18 cellular contexts compared by ENCODE assay signal in genomic region chr5:49953-50544, GRCh38. TPM values are rescaled to one million over a fixed set of nuclear protein-coding genes. Genes with fewer than 3 reads are reported as not detected.
DNase-seq lines count a peak whose midpoint lies in the region; ATAC-seq, FAIRE-seq and TF ChIP-seq lines count a peak whose summit lies in the region.
"Had no signal": no experiment of that assay in that cellular context is flagged by ENCODE, and none has a peak within 500 bp of the region (broad histone marks: within the 10 kb centered on the region; RNA-seq: fewer than 3 reads in every experiment).

No MANE protein-coding gene starts in this region.

- H3K4me1 ChIP-seq in HEK293 (ENCODE audit: control insufficient read depth, insufficient read depth, low read length) (no peaks in the 10 kb centered on the region), H1 (replicated peaks in 1 of 4; ENCODE audit: control insufficient read depth in 3 of 4, insufficient read depth in 4 of 4, low read length in 3 of 4) (peaks cover 0 to 12% (median 2%) of the 10 kb centered on the region in 4 experiments; a peak in 5 of 7 replicates), upper lobe of right lung (no peaks in the 10 kb centered on the region)

- H3K9ac ChIP-seq in H1 (replicated peaks in 1 of 4; ENCODE audit: extremely low read depth in 1 of 4, low read depth in 3 of 4, low read length in 3 of 4), result no peak overlapping the region

- TF ChIP-seq RAD21 in H1 (IDR thresholded peaks at IDR 0.05 in 1 of 2, conservative IDR thresholded peaks at IDR 0.05 in 1 of 2; ENCODE audit: low read depth in 2 of 2, low read length in 2 of 2), result no peak

- H3K4me3 Mint-ChIP-seq in stimulated activated memory B cell treated with anti-CD40 and anti-IgM and Interleukin-4, amounts not matched to agents 10 μg/mL and 1 μg/mL and 100 μg/mL, for 72 hours, result no peak overlapping the region
- H3K4me3 Mint-ChIP-seq in activated T-helper 2 cell treated with anti-CD3 and anti-CD28 coated beads, Interferon-gamma antibody, Interleukin-2, Interleukin-4, amounts not matched to agents 10 μg/mL and 5 μg/mL and 100 μg/mL, durations not matched to agents 14 hours and 24 hours and 36 hours (ENCODE audit: low read depth), result no peak overlapping the region
- H3K4me3 Mint-ChIP-seq: CD4-positive, alpha-beta memory T cell had no signal

- H3K56ac ChIP-seq in H1 (replicated peaks; ENCODE audit: insufficient read length, low read depth, low read length), result no peak overlapping the region

- peaks cover 22 to 62% (median 49%) of the 10 kb centered on the region in 4 experiments for H3K27me3 ChIP-seq in H1 (replicated peaks in 1 of 4; ENCODE audit: control insufficient read depth in 3 of 4, extremely low read depth in 1 of 4, insufficient read depth in 3 of 4, low read length in 3 of 4)
- H3K27me3 ChIP-seq in upper lobe of right lung, result peaks cover 36% of the 10 kb centered on the region

- H2AK5ac ChIP-seq in H1 (ENCODE audit: low read depth, low read length), result no peak overlapping the region

- peaks cover 26% of the 10 kb centered on the region; the same call in 1 of the 2 replicates for H3K23me2 ChIP-seq in H1 (ENCODE audit: low read depth, low read length)

- H3K9me3 Mint-ChIP-seq in stimulated activated memory B cell treated with anti-CD40 and anti-IgM and Interleukin-4, amounts not matched to agents 10 μg/mL and 1 μg/mL and 100 μg/mL, for 72 hours, result peaks cover 12% of the 10 kb centered on the region
- H3K9me3 Mint-ChIP-seq in activated T-helper 2 cell treated with anti-CD3 and anti-CD28 coated beads, Interferon-gamma antibody, Interleukin-2, Interleukin-4, amounts not matched to agents 10 μg/mL and 5 μg/mL and 100 μg/mL, durations not matched to agents 14 hours and 24 hours and 36 hours, result no peaks in the 10 kb centered on the region

- POLR2A ChIA-PET in HEK293 (lab: Yijun Ruan, JAX), result no interaction called here
- POLR2A ChIA-PET in H1 (lab: Charles Lee; ENCODE audit: partially characterized antibody), result interaction anchor here (1.4 kb wide), 1 partner anchor 120 kb away, joined by 3 read pairs; no protein-coding TSS in a partner anchor

- no peak overlapping the region for H4K91ac ChIP-seq in H1 (replicated peaks; ENCODE audit: insufficient read length, low read length)

- no peak overlapping the region for H3K27ac Mint-ChIP-seq in stimulated activated memory B cell treated with anti-CD40 and anti-IgM and Interleukin-4, amounts not matched to agents 10 μg/mL and 1 μg/mL and 100 μg/mL, for 72 hours
- H3K27ac Mint-ChIP-seq in activated T-helper 2 cell treated with anti-CD3 and anti-CD28 coated beads, Interferon-gamma antibody, Interleukin-2, Interleukin-4, amounts not matched to agents 10 μg/mL and 5 μg/mL and 100 μg/mL, durations not matched to agents 14 hours and 24 hours and 36 hours, result no peak overlapping the region
- H3K27ac Mint-ChIP-seq: CD4-positive, alpha-beta memory T cell had no signal

- no peak overlapping the region for H2BK12ac ChIP-seq in H1 (ENCODE audit: low read depth, low read length)

- H3K4me1 Mint-ChIP-seq in stimulated activated memory B cell treated with anti-CD40 and anti-IgM and Interleukin-4, amounts not matched to agents 10 μg/mL and 1 μg/mL and 100 μg/mL, for 72 hours, result no peaks in the 10 kb centered on the region
- no peaks in the 10 kb centered on the region for H3K4me1 Mint-ChIP-seq in activated T-helper 2 cell treated with anti-CD3 and anti-CD28 coated beads, Interferon-gamma antibody, Interleukin-2, Interleukin-4, amounts not matched to agents 10 μg/mL and 5 μg/mL and 100 μg/mL, durations not matched to agents 14 hours and 24 hours and 36 hours (ENCODE audit: low read depth)
- H3K4me1 Mint-ChIP-seq: CD4-positive, alpha-beta memory T cell had no signal

- H3K4me3 ChIP-seq in HEK293 (ENCODE audit: low read depth, low read length) (no peak overlapping the region), H1 (ENCODE audit: extremely low read depth in 1 of 4, insufficient read depth in 2 of 4, low read depth in 3 of 4, low read length in 4 of 4) (peak overlapping the region in 1 of 4 experiments; percentile 56; a peak in 1 of 8 replicates), upper lobe of right lung (no peak overlapping the region)
- H3K4me3 ChIP-seq: GM12878 had no signal

- 77 to 100% methylated on average over 5 to 7 of the region's 8 CpGs for WGBS in H1 (ENCODE audit: extremely low coverage in 1 of 2, insufficient coverage in 1 of 2, insufficient read length in 1 of 2, insufficient replicate concordance in 2 of 2, low coverage in 1 of 2, low lambda C conversion rate in 2 of 2, missing lambda C conversion rate in 1 of 2), 2 experiments

- intact Hi-C loops in activated T-helper 2 cell treated with anti-CD3 and anti-CD28 coated beads, Interferon-gamma antibody, Interleukin-2, Interleukin-4, amounts not matched to agents 10 μg/mL and 5 μg/mL and 100 μg/mL, durations not matched to agents 14 hours and 24 hours and 36 hours (cut with micrococcal nuclease), result no loop called here
- intact Hi-C loops in upper lobe of right lung (cut with DNase I), result no loop called here

- CTCF ChIA-PET in HEK293 (lab: Yijun Ruan, JAX), result no interaction called here
- CTCF ChIA-PET in H1 (lab: Charles Lee; ENCODE audit: partially characterized antibody), result no interaction called here

- no peak overlapping the region for H2BK5ac ChIP-seq in H1 (ENCODE audit: low read depth, low read length)

- H4K8ac ChIP-seq in H1 (ENCODE audit: extremely low read depth, insufficient read depth, low read length), result no peak overlapping the region

- in situ Hi-C loops in GM13977 (cut with MboI; ENCODE audit: low pct_unique_long_range_greater_than_20kb, low sequenced_read_pairs, unreplicated experiment), result no loop called here

- H3K79me2 ChIP-seq in H1 (ENCODE audit: control insufficient read depth in 1 of 2, insufficient read depth in 2 of 2, low read length in 2 of 2), result no peaks in the 10 kb centered on the region

- H2BK20ac ChIP-seq in H1 (ENCODE audit: low read length), result no peak overlapping the region

- TF ChIP-seq POLR2A in H1 (IDR thresholded peaks at IDR 0.05; ENCODE audit: control extremely low read depth in 1 of 2, low read depth in 2 of 2, low read length in 2 of 2), result no peak

- H3K18ac ChIP-seq in H1 (ENCODE audit: extremely low read depth, low read length), result no peak overlapping the region

- peak overlapping the region; percentile 67 to 83; a peak in 1 of 4 replicates for H3K4me2 ChIP-seq in H1 (ENCODE audit: insufficient read depth in 1 of 2, low read depth in 2 of 2, low read length in 2 of 2)

- DNase-seq in GM13977 (ENCODE audit: low spot score) (peak; percentile 16), H1 (ENCODE audit: low read depth in 1 of 2, low spot score in 2 of 2) (no peak), NCI-H187 treated with DMSO at 0.1 percent for 48 hours (lab: John Stamatoyannopoulos, UW) (no peak), upper lobe of right lung (no peak)
- DNase-seq in activated T-helper 2 cell treated with anti-CD3 and anti-CD28 coated beads, Interferon-gamma antibody, Interleukin-2, Interleukin-4, amounts not matched to agents 10 μg/mL and 5 μg/mL and 100 μg/mL, durations not matched to agents 14 hours and 24 hours and 36 hours (ENCODE audit: low spot score), result no peak
- DNase-seq: C1 segment of cervical spinal cord; Calu3; CD4-positive, alpha-beta memory T cell; COR-L47; DMS53; DMS79 treated with DMSO at 0.1 percent for 48 hours; GOT3; HCEC 1CT had no signal

- no peak for FAIRE-seq in H1 (lab: Jason Lieb, UNC)
- FAIRE-seq: G401.6, GM12878, GM18507 had no signal

- H3K36me3 ChIP-seq in HEK293 (ENCODE audit: control insufficient read depth in 2 of 2, insufficient read depth in 1 of 2, low read length in 2 of 2), result no peaks in the 10 kb centered on the region
- no peaks in the 10 kb centered on the region for H3K36me3 ChIP-seq in H1 (ENCODE audit: control insufficient read depth in 2 of 4, insufficient read depth in 4 of 4, low read length in 3 of 4)
- no peaks in the 10 kb centered on the region for H3K36me3 ChIP-seq in upper lobe of right lung

- no peak overlapping the region for H3K14ac ChIP-seq in H1 (ENCODE audit: insufficient read length)

- no peak overlapping the region for H2BK15ac ChIP-seq in H1 (ENCODE audit: low read length)

- H3K23ac ChIP-seq in H1 (ENCODE audit: insufficient read length), result no peak overlapping the region

- H3K9me3 ChIP-seq in HEK293 (ENCODE audit: control insufficient read depth, insufficient read depth, low read depth, low read length), result no peaks in the 10 kb centered on the region
- no peaks in the 10 kb centered on the region for H3K9me3 ChIP-seq in H1 (ENCODE audit: insufficient read depth in 2 of 2, low read depth in 1 of 2, low read length in 1 of 2)
- no peaks in the 10 kb centered on the region for H3K9me3 ChIP-seq in upper lobe of right lung

- no peak overlapping the region for H2AFZ ChIP-seq in H1 (ENCODE audit: low read length)

- H3K27ac ChIP-seq in HEK293 (ENCODE audit: extremely low read depth, low read depth, low read length) (no peak overlapping the region), H1 (ENCODE audit: low read depth, low read length) (no peak overlapping the region), upper lobe of right lung (no peak overlapping the region)

- H4K20me1 ChIP-seq in H1 (replicated peaks in 1 of 2; ENCODE audit: control insufficient read depth in 1 of 2, insufficient read depth in 2 of 2, low read length in 2 of 2), result peaks cover 4 to 10% of the 10 kb centered on the region in 2 experiments

- H3K27me3 Mint-ChIP-seq in stimulated activated memory B cell treated with anti-CD40 and anti-IgM and Interleukin-4, amounts not matched to agents 10 μg/mL and 1 μg/mL and 100 μg/mL, for 72 hours, result peaks cover 58% of the 10 kb centered on the region
- H3K27me3 Mint-ChIP-seq in activated T-helper 2 cell treated with anti-CD3 and anti-CD28 coated beads, Interferon-gamma antibody, Interleukin-2, Interleukin-4, amounts not matched to agents 10 μg/mL and 5 μg/mL and 100 μg/mL, durations not matched to agents 14 hours and 24 hours and 36 hours (ENCODE audit: low read depth), result peaks cover 28% of the 10 kb centered on the region

- ATAC-seq in stimulated activated memory B cell treated with anti-CD40 and anti-IgM and Interleukin-4, amounts not matched to agents 10 μg/mL and 1 μg/mL and 100 μg/mL, for 72 hours, result peak; percentile 9
- no peak for ATAC-seq in upper lobe of right lung
- ATAC-seq: GM12878 had no signal

- no peaks in the 10 kb centered on the region for H3K79me1 ChIP-seq in H1 (ENCODE audit: low read depth, low read length)

- H4K5ac ChIP-seq in H1 (ENCODE audit: insufficient read length, low read depth, low read length), result no peak overlapping the region

- H3K4ac ChIP-seq in H1 (replicated peaks; ENCODE audit: insufficient read length, low read depth, low read length), result no peak overlapping the region

- no peak for TF ChIP-seq EP300 in H1 (IDR thresholded peaks at IDR 0.05; ENCODE audit: borderline replicate concordance in 1 of 2, low read depth in 2 of 2, low read length in 2 of 2)

- no peak for TF ChIP-seq CTCF in GM13977 (IDR thresholded peaks at IDR 0.05; ENCODE audit: extremely low read depth, insufficient read depth, missing control alignments)
- TF ChIP-seq CTCF in HEK293 (tag by site-specific recombination; IDR thresholded peaks at IDR 0.05), result no peak
- TF ChIP-seq CTCF in H1 (IDR thresholded peaks at IDR 0.05; ENCODE audit: control extremely low read depth in 1 of 3, insufficient read depth in 1 of 3, low read depth in 1 of 3, low read length in 3 of 3), result no peak
- TF ChIP-seq CTCF in upper lobe of right lung (IDR thresholded peaks at IDR 0.05), result no peak

- peaks cover 7% of the 10 kb centered on the region for H3K36me3 Mint-ChIP-seq in stimulated activated memory B cell treated with anti-CD40 and anti-IgM and Interleukin-4, amounts not matched to agents 10 μg/mL and 1 μg/mL and 100 μg/mL, for 72 hours
- H3K36me3 Mint-ChIP-seq in activated T-helper 2 cell treated with anti-CD3 and anti-CD28 coated beads, Interferon-gamma antibody, Interleukin-2, Interleukin-4, amounts not matched to agents 10 μg/mL and 5 μg/mL and 100 μg/mL, durations not matched to agents 14 hours and 24 hours and 36 hours (ENCODE audit: low read depth), result no peaks in the 10 kb centered on the region
- H3K36me3 Mint-ChIP-seq: CD4-positive, alpha-beta memory T cell had no signal

- no peak overlapping the region for H2BK120ac ChIP-seq in H1 (replicated peaks; ENCODE audit: low read depth, low read length)

RNA-seq across cellular contexts. Expression of gene PLEKHG4B, which starts 41.9 kb away (rescaled TPM):
- total RNA-seq in H1 (2021; fragmentation: NEBNext Ultra II Directional; extraction: Animal tissue kit (Norgen Biotek cat#: 25700)), result 42.9 and 43.6 TPM in 2 replicates
- polyA plus RNA-seq in H1 (2011; rRNA removed), result 31.1 and 35.1 TPM in 2 replicates
- polyA plus RNA-seq in H1 (2011; cell fraction: cytosol; rRNA removed), result 27.6 TPM
- polyA plus RNA-seq in H1 (2011; cell fraction: nucleus; rRNA removed), result 88.3 TPM
- polyA plus RNA-seq in H1 (2012, experiment 1 of 2), result 26.7 to 37.9 TPM (median 36.4 TPM) in 4 replicates
- polyA plus RNA-seq in H1 (2012, experiment 2 of 2), result 21.7 TPM
- 30.4 TPM for polyA plus RNA-seq in H1 (2013, experiment 1 of 2)
- 26.1 TPM for polyA plus RNA-seq in H1 (2013, experiment 2 of 2)
- 22.7 and 25.5 TPM in 2 replicates for polyA minus RNA-seq in H1 (2011; rRNA and poly(A)+ RNA removed)
- 19.9 TPM for polyA minus RNA-seq in H1 (2011; cell fraction: cytosol; rRNA and poly(A)+ RNA removed)
- polyA minus RNA-seq in H1 (2011; cell fraction: nucleus; rRNA and poly(A)+ RNA removed), result 28.8 TPM
- not detected in 2 replicates for total RNA-seq in activated T-helper 2 cell treated with anti-CD3 and anti-CD28 coated beads, Interferon-gamma antibody, Interleukin-2, Interleukin-4, amounts not matched to agents 10 μg/mL and 5 μg/mL and 100 μg/mL, durations not matched to agents 14 hours and 24 hours and 36 hours
- total RNA-seq in upper lobe of right lung, result 2.0 TPM
- total RNA-seq: CD4-positive, alpha-beta memory T cell had no signal
- polyA plus RNA-seq: CD4-positive, alpha-beta memory T cell had no signal

Comparison
In these comparisons a context has a peak if more than half of its experiments do, and no peak if none do; other contexts are left out.
1. RNA of gene PLEKHG4B, which starts 41.9 kb away (total RNA-seq): 42.9 to 43.6 TPM in H1; 2.0 TPM in upper lobe of right lung (single experiment) and not detected in activated T-helper 2 cell treated with anti-CD3 and anti-CD28 coated beads, Interferon-gamma antibody, Interleukin-2, Interleukin-4, amounts not matched to agents 10 μg/mL and 5 μg/mL and 100 μg/mL, durations not matched to agents 14 hours and 24 hours and 36 hours; every median in the first group is over 10 times any median in the second.